17 cellular contexts compared by ENCODE assay signal in the genomic region with DNA sequence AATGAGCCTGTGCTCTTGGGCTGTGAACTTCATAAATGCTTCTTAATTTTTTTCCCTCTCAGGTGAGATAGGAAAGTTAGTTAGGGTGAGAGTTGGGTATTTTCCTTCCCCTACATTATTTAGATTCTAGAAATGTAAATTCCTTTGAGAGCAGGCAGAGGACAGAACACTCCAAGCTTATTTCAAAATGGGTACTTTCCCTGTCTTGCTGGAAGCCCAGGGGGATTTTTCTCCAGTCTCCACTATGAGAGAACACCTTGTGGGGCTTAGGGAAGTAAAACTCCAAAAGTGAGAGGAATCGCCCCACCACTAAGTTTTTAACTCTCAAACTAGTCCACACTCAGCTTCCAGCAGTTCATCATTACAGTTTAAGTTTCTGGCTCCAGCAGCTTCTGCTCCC.
DNase-seq lines count a peak whose midpoint lies in the region; ATAC-seq and TF ChIP-seq lines count a peak whose summit lies in the region.
"Had no signal": no experiment of that assay in that cellular context is flagged by ENCODE, and none has a peak within 500 bp of the region (broad histone marks: within the 10 kb centered on the region; RNA-seq: fewer than 3 reads in every experiment).

No MANE protein-coding gene starts in this region.

- DNase-seq in GM20000 (ENCODE audit: low spot score): peak; percentile 11
- no peak for DNase-seq in chondrocyte (ENCODE audit: low spot score)
- DNase-seq in NCI-H1436 treated with DMSO at 0.1 percent for 48 hours (lab: John Stamatoyannopoulos, UW): no peak
- DNase-seq in NCI-H1417 (lab: John Stamatoyannopoulos, UW): no peak
- DNase-seq in GM03348 (ENCODE audit: low spot score): no peak
- DNase-seq: activated CD4-positive, alpha-beta T cell treated with anti-CD3 and anti-CD28 coated beads for 36 hours; activated CD8-positive, alpha-beta memory T cell treated with anti-CD3 and anti-CD28 coated beads, Interleukin-2, amount 50 U/mL, for 4 hours; activated naive CD4-positive, alpha-beta T cell treated with Interleukin-2 at 50 U/mL for 16 hours; Calu3; cortex of kidney; ovary; stimulated activated CD4-positive, alpha-beta T cell treated with anti-CD3 and anti-CD28 coated beads, Interleukin-4, amount 100 ng/mL, for 24 hours; testis had no signal

- peak; percentile 56 for ATAC-seq in HG02852 (IDR thresholded peaks at IDR 0.05; ENCODE audit: unreplicated experiment)
- ATAC-seq in stimulated activated memory B cell treated with anti-CD40 and anti-IgM and Interleukin-4, amounts not matched to agents 10 μg/mL and 1 μg/mL and 100 μg/mL, for 72 hours: peak; percentile 43
- ATAC-seq: activated CD4-positive, alpha-beta T cell treated with anti-CD3 and anti-CD28 coated beads for 36 hours; left lobe of liver had no signal

- peaks cover 2% of the 10 kb centered on the region for H3K36me3 Mint-ChIP-seq in chondrocyte (ENCODE audit: low read depth)
- H3K36me3 Mint-ChIP-seq in stimulated activated memory B cell treated with anti-CD40 and anti-IgM and Interleukin-4, amounts not matched to agents 10 μg/mL and 1 μg/mL and 100 μg/mL, for 72 hours: no peaks in the 10 kb centered on the region

- H3K27me3 Mint-ChIP-seq in chondrocyte (ENCODE audit: low read depth): no peaks in the 10 kb centered on the region
- H3K27me3 Mint-ChIP-seq in stimulated activated memory B cell treated with anti-CD40 and anti-IgM and Interleukin-4, amounts not matched to agents 10 μg/mL and 1 μg/mL and 100 μg/mL, for 72 hours: no peaks in the 10 kb centered on the region
- H3K27me3 Mint-ChIP-seq: activated CD4-positive, alpha-beta T cell treated with anti-CD3 and anti-CD28 coated beads for 36 hours had no signal

- peaks cover 5% of the 10 kb centered on the region for H3K9me3 Mint-ChIP-seq in chondrocyte (ENCODE audit: low read depth)
- no peaks in the 10 kb centered on the region for H3K9me3 Mint-ChIP-seq in stimulated activated memory B cell treated with anti-CD40 and anti-IgM and Interleukin-4, amounts not matched to agents 10 μg/mL and 1 μg/mL and 100 μg/mL, for 72 hours

- peaks cover 70% of the 10 kb centered on the region for H3K4me1 Mint-ChIP-seq in chondrocyte (ENCODE audit: low read depth)
- H3K4me1 Mint-ChIP-seq in stimulated activated memory B cell treated with anti-CD40 and anti-IgM and Interleukin-4, amounts not matched to agents 10 μg/mL and 1 μg/mL and 100 μg/mL, for 72 hours: no peaks in the 10 kb centered on the region
- H3K4me1 Mint-ChIP-seq: activated CD4-positive, alpha-beta T cell treated with anti-CD3 and anti-CD28 coated beads for 36 hours; B cell had no signal

- H3K4me3 Mint-ChIP-seq in chondrocyte (ENCODE audit: unreplicated experiment): no peak overlapping the region
- H3K4me3 Mint-ChIP-seq in stimulated activated memory B cell treated with anti-CD40 and anti-IgM and Interleukin-4, amounts not matched to agents 10 μg/mL and 1 μg/mL and 100 μg/mL, for 72 hours: no peak overlapping the region
- H3K4me3 Mint-ChIP-seq: activated CD4-positive, alpha-beta T cell treated with anti-CD3 and anti-CD28 coated beads for 36 hours; B cell had no signal

- peak overlapping the region; percentile 56 for H3K27ac Mint-ChIP-seq in chondrocyte (ENCODE audit: unreplicated experiment)
- no peak overlapping the region for H3K27ac Mint-ChIP-seq in stimulated activated memory B cell treated with anti-CD40 and anti-IgM and Interleukin-4, amounts not matched to agents 10 μg/mL and 1 μg/mL and 100 μg/mL, for 72 hours
- H3K27ac Mint-ChIP-seq: activated CD4-positive, alpha-beta T cell treated with anti-CD3 and anti-CD28 coated beads for 36 hours; B cell had no signal

- TF ChIP-seq CTCF in GM20000 (IDR thresholded peaks at IDR 0.05; ENCODE audit: extremely low read depth, missing control alignments) (no peak), chondrocyte (IDR thresholded peaks at IDR 0.05) (no peak)
